ENCODE assay signal across 12 cellular contexts in genomic region chr2:101803128-101803527, GRCh38.
DNase-seq lines count a peak whose midpoint lies in the region; ATAC-seq and TF ChIP-seq lines count a peak whose summit lies in the region.
"Had no signal": no experiment of that assay in that cellular context is flagged by ENCODE, and none has a peak within 500 bp of the region (broad histone marks: within the 10 kb centered on the region; RNA-seq: fewer than 3 reads in every experiment).

No MANE protein-coding gene starts in this region.

- H3K36me3 ChIP-seq in GM23248 (ENCODE audit: low read depth) (no peaks in the 10 kb centered on the region; the same call in 1 of the 2 replicates), neural progenitor cell (no peaks in the 10 kb centered on the region)
- H3K36me3 ChIP-seq: MG63 had no signal

- no peak overlapping the region for H2AFZ ChIP-seq in GM23248
- no peak overlapping the region for H2AFZ ChIP-seq in neural progenitor cell (replicated peaks)

- H3K9ac ChIP-seq in GM23248 = no peak overlapping the region
- H3K9ac ChIP-seq in neural progenitor cell = no peak overlapping the region

- H3K4me1 Mint-ChIP-seq in T-helper 17 cell (peaks cover 47% of the 10 kb centered on the region), neural progenitor cell (peaks cover 66% of the 10 kb centered on the region)

- in situ Hi-C loops in GM23248 (cut with MboI) = no loop called here

- TF ChIP-seq CTCF in fibroblast of pulmonary artery (IDR thresholded peaks at IDR 0.05; ENCODE audit: low read length, missing control alignments) (no peak), neural progenitor cell (IDR thresholded peaks at IDR 0.05) (no peak)

- no peak overlapping the region for H3K4me3 Mint-ChIP-seq in T-helper 17 cell
- H3K4me3 Mint-ChIP-seq in neural progenitor cell = no peak overlapping the region
- H3K4me3 Mint-ChIP-seq: activated CD4-positive, alpha-beta T cell treated with anti-CD3 and anti-CD28 coated beads, Interleukin-2, amount 10 ng/mL, durations not matched to agents 24 days and 14 days; CD8-positive, alpha-beta memory T cell had no signal

- H3K27me3 ChIP-seq in GM23248 (replicated peaks; ENCODE audit: insufficient read depth) (no peaks in the 10 kb centered on the region), neural progenitor cell (no peaks in the 10 kb centered on the region)
- H3K27me3 ChIP-seq: MG63 had no signal

- peaks cover 100% of the 10 kb centered on the region for H3K79me2 ChIP-seq in GM23248 (ENCODE audit: insufficient read depth)
- peaks cover 100% of the 10 kb centered on the region for H3K79me2 ChIP-seq in neural progenitor cell (ENCODE audit: low read depth)

- H4K20me1 ChIP-seq in GM23248 (ENCODE audit: insufficient read depth) (no peaks in the 10 kb centered on the region; the same call in 1 of the 2 replicates), neural progenitor cell (ENCODE audit: low read depth) (peaks cover 97% of the 10 kb centered on the region)

- WGBS in GM23248 (ENCODE audit: low coverage in 1 of 2, low lambda C conversion rate in 2 of 2, missing lambda C conversion rate in 2 of 2), 2 experiments = 97 to 100% methylated on average over 1 of the region's 1 CpG

- H3K36me3 Mint-ChIP-seq in T-helper 17 cell (ENCODE audit: low read depth) = peaks cover 5% of the 10 kb centered on the region
- peaks cover 5% of the 10 kb centered on the region for H3K36me3 Mint-ChIP-seq in neural progenitor cell

- H3K27ac ChIP-seq in GM23248 (peak overlapping the region; percentile 10; the same call in 1 of the 2 replicates), neural progenitor cell (no peak overlapping the region)

- no peaks in the 10 kb centered on the region for H3K27me3 Mint-ChIP-seq in T-helper 17 cell
- H3K27me3 Mint-ChIP-seq in neural progenitor cell (ENCODE audit: insufficient read depth, low read depth) = peaks cover 4% of the 10 kb centered on the region
- H3K27me3 Mint-ChIP-seq: activated CD4-positive, alpha-beta T cell treated with anti-CD3 and anti-CD28 coated beads, Interleukin-2, amount 10 ng/mL, durations not matched to agents 24 days and 14 days had no signal

- DNase-seq in GM23248 (peak; percentile 53), T-helper 17 cell (no peak), fibroblast of pulmonary artery (ENCODE audit: low read depth) (peak; percentile 60), neural progenitor cell (ENCODE audit: low spot score) (no peak)
- no peak for DNase-seq in activated CD8-positive, alpha-beta memory T cell treated with anti-CD3 and anti-CD28 coated beads for 24 hours
- DNase-seq: activated CD4-positive, alpha-beta T cell treated with anti-CD3 and anti-CD28 coated beads, Interleukin-2, amount 10 ng/mL, durations not matched to agents 24 days and 14 days; activated gamma-delta T cell treated with Interleukin-2 at 50 U/mL for 16 hours; CD8-positive, alpha-beta memory T cell; MG63 had no signal

- no peaks in the 10 kb centered on the region for H3K9me2 ChIP-seq in GM23248 (ENCODE audit: insufficient read depth)

- H3K27ac Mint-ChIP-seq in T-helper 17 cell (peak overlapping the region; percentile 82), neural progenitor cell (peak overlapping the region; percentile 35)
- H3K27ac Mint-ChIP-seq: activated CD4-positive, alpha-beta T cell treated with anti-CD3 and anti-CD28 coated beads, Interleukin-2, amount 10 ng/mL, durations not matched to agents 24 days and 14 days had no signal

- ATAC-seq in T-helper 17 cell = no peak
- no peak for ATAC-seq in GM19351 (IDR thresholded peaks at IDR 0.05; ENCODE audit: unreplicated experiment)
- ATAC-seq in HG03095 (IDR thresholded peaks at IDR 0.05; ENCODE audit: unreplicated experiment) = no peak
- ATAC-seq in GM21390 (IDR thresholded peaks at IDR 0.05; ENCODE audit: unreplicated experiment) = no peak

- H3K4me2 ChIP-seq in GM23248 (ENCODE audit: unreplicated experiment) (peak overlapping the region; percentile 43), neural progenitor cell (peak overlapping the region; percentile 69)

- H3K4me3 ChIP-seq in GM23248 (no peak overlapping the region), fibroblast of pulmonary artery (replicated peaks; ENCODE audit: low read depth, low read length) (no peak overlapping the region), neural progenitor cell (no peak overlapping the region)
- H3K4me3 ChIP-seq: MG63 had no signal

- H3K9me3 ChIP-seq in GM23248 (ENCODE audit: low read depth) = no peaks in the 10 kb centered on the region
- no peaks in the 10 kb centered on the region for H3K9me3 ChIP-seq in T-helper 17 cell (ENCODE audit: control insufficient read depth, low read length, poor library complexity, severe bottlenecking)
- H3K9me3 ChIP-seq in neural progenitor cell (ENCODE audit: low read depth) = no peaks in the 10 kb centered on the region
- H3K9me3 ChIP-seq: MG63 had no signal

- H3F3A ChIP-seq in GM23248 (ENCODE audit: insufficient read depth) (peaks cover 45% of the 10 kb centered on the region), neural progenitor cell (ENCODE audit: low read depth) (peaks cover 5% of the 10 kb centered on the region)

- no peaks in the 10 kb centered on the region for H3K9me3 Mint-ChIP-seq in neural progenitor cell
- H3K9me3 Mint-ChIP-seq: activated CD4-positive, alpha-beta T cell treated with anti-CD3 and anti-CD28 coated beads, Interleukin-2, amount 10 ng/mL, durations not matched to agents 24 days and 14 days; CD8-positive, alpha-beta memory T cell had no signal

- H3K4me1 ChIP-seq in GM23248 (ENCODE audit: insufficient read depth) = peaks cover 55% of the 10 kb centered on the region
- H3K4me1 ChIP-seq in neural progenitor cell = peaks cover 42% of the 10 kb centered on the region

Comparison
In these comparisons a context has a peak if more than half of its experiments do, and no peak if none do; other contexts are left out.
1. DNase-seq: peak in GM23248 (single experiment) and fibroblast of pulmonary artery (single experiment); none in T-helper 17 cell (0 of 3), neural progenitor cell (single experiment) and activated CD8-positive, alpha-beta memory T cell treated with anti-CD3 and anti-CD28 coated beads for 24 hours (single experiment).